Comparison of ENCODE assay signal across 1 cellular context in the genomic region with DNA sequence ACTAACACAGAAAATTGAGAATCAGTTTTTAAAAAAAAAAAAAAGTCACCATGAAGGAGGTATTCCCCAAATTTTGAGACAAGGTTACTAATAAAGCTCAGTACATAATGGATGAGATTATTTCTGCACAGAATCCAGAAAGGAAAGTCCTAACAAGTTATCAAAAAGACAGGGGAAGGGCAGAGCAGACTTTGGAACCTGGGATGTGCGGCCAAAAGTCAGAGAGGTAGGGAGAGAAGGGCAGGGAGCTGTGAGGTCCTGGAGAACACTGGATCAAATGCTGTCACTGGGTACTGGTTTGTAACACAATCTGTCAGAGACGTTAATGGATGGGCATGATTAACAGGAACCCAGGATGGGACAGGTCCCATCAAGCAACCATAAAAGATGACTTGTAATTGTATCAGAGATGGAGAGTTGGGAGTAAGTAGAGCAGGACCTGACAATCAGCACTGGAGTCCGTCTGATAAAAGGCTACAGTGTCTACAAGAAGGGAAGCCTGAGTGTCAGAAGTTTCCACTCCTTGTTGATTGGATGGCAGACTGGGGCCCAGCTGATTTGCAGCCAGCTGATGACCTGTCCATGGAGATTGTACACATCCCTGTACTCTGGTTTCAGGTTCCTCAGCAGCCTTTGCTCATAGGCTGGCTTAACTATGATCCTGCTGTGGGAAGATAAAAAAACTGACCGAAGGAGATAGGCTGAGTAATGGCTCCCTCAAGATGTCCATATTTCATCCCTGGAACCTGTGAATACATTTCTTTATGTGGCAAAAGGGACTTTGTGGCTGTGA.
A peak's percentile ranks its signal among the peaks of the same experiment; 100 is the strongest.
TF ChIP-seq lines count a peak whose summit lies in the region.

No MANE protein-coding gene starts in this region.

TF ChIP-seq in K562, 482 proteins besides CTCF, POLR2A, EP300 and RAD21 (continued from another document and continues in another):
- TF ChIP-seq, protein P1, sequence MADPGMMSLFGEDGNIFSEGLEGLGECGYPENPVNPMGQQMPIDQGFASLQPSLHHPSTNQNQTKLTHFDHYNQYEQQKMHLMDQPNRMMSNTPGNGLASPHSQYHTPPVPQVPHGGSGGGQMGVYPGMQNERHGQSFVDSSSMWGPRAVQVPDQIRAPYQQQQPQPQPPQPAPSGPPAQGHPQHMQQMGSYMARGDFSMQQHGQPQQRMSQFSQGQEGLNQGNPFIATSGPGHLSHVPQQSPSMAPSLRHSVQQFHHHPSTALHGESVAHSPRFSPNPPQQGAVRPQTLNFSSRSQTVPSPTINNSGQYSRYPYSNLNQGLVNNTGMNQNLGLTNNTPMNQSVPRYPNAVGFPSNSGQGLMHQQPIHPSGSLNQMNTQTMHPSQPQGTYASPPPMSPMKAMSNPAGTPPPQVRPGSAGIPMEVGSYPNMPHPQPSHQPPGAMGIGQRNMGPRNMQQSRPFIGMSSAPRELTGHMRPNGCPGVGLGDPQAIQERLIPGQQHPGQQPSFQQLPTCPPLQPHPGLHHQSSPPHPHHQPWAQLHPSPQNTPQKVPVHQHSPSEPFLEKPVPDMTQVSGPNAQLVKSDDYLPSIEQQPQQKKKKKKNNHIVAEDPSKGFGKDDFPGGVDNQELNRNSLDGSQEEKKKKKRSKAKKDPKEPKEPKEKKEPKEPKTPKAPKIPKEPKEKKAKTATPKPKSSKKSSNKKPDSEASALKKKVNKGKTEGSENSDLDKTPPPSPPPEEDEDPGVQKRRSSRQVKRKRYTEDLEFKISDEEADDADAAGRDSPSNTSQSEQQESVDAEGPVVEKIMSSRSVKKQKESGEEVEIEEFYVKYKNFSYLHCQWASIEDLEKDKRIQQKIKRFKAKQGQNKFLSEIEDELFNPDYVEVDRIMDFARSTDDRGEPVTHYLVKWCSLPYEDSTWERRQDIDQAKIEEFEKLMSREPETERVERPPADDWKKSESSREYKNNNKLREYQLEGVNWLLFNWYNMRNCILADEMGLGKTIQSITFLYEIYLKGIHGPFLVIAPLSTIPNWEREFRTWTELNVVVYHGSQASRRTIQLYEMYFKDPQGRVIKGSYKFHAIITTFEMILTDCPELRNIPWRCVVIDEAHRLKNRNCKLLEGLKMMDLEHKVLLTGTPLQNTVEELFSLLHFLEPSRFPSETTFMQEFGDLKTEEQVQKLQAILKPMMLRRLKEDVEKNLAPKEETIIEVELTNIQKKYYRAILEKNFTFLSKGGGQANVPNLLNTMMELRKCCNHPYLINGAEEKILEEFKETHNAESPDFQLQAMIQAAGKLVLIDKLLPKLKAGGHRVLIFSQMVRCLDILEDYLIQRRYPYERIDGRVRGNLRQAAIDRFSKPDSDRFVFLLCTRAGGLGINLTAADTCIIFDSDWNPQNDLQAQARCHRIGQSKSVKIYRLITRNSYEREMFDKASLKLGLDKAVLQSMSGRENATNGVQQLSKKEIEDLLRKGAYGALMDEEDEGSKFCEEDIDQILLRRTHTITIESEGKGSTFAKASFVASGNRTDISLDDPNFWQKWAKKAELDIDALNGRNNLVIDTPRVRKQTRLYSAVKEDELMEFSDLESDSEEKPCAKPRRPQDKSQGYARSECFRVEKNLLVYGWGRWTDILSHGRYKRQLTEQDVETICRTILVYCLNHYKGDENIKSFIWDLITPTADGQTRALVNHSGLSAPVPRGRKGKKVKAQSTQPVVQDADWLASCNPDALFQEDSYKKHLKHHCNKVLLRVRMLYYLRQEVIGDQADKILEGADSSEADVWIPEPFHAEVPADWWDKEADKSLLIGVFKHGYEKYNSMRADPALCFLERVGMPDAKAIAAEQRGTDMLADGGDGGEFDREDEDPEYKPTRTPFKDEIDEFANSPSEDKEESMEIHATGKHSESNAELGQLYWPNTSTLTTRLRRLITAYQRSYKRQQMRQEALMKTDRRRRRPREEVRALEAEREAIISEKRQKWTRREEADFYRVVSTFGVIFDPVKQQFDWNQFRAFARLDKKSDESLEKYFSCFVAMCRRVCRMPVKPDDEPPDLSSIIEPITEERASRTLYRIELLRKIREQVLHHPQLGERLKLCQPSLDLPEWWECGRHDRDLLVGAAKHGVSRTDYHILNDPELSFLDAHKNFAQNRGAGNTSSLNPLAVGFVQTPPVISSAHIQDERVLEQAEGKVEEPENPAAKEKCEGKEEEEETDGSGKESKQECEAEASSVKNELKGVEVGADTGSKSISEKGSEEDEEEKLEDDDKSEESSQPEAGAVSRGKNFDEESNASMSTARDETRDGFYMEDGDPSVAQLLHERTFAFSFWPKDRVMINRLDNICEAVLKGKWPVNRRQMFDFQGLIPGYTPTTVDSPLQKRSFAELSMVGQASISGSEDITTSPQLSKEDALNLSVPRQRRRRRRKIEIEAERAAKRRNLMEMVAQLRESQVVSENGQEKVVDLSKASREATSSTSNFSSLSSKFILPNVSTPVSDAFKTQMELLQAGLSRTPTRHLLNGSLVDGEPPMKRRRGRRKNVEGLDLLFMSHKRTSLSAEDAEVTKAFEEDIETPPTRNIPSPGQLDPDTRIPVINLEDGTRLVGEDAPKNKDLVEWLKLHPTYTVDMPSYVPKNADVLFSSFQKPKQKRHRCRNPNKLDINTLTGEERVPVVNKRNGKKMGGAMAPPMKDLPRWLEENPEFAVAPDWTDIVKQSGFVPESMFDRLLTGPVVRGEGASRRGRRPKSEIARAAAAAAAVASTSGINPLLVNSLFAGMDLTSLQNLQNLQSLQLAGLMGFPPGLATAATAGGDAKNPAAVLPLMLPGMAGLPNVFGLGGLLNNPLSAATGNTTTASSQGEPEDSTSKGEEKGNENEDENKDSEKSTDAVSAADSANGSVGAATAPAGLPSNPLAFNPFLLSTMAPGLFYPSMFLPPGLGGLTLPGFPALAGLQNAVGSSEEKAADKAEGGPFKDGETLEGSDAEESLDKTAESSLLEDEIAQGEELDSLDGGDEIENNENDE (IDR thresholded peaks at IDR 0.05; ENCODE audit: low read depth, low read length), result no peak
- TF ChIP-seq MEF2D (tag; conservative IDR thresholded peaks at IDR 0.05; ENCODE audit: low read depth), result no peak
- peak; percentile 62 to 74; a peak in 2 of 4 replicates for TF ChIP-seq TBL1XR1 (IDR thresholded peaks at IDR 0.05; ENCODE audit: low read length in 2 of 2)
- TF ChIP-seq, protein P2, sequence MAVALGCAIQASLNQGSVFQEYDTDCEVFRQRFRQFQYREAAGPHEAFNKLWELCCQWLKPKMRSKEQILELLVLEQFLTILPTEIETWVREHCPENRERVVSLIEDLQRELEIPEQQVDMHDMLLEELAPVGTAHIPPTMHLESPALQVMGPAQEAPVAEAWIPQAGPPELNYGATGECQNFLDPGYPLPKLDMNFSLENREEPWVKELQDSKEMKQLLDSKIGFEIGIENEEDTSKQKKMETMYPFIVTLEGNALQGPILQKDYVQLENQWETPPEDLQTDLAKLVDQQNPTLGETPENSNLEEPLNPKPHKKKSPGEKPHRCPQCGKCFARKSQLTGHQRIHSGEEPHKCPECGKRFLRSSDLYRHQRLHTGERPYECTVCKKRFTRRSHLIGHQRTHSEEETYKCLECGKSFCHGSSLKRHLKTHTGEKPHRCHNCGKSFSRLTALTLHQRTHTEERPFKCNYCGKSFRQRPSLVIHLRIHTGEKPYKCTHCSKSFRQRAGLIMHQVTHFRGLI (CRISPR knock-in tag; IDR thresholded peaks at IDR 0.05), result no peak
- TF ChIP-seq LCOR (CRISPR knock-in tag; IDR thresholded peaks at IDR 0.05), result peak; percentile 64
- no peak for TF ChIP-seq CBFB (CRISPR knock-in tag; IDR thresholded peaks at IDR 0.05)
- TF ChIP-seq ZC3H11A (IDR thresholded peaks at IDR 0.05; ENCODE audit: low read depth, low read length), result no peak
- TF ChIP-seq GATAD2B (IDR thresholded peaks at IDR 0.05; ENCODE audit: borderline replicate concordance), result 0 out of 2 replicates have a peak, but pooled peaks have one; percentile 27
- TF ChIP-seq NRF1 (conservative IDR thresholded peaks at IDR 0.05 in 1 of 2, IDR thresholded peaks at IDR 0.05 in 1 of 2), result peak; percentile 25 to 38; a peak in 1 of 4 replicates
- 0 out of 2 replicates have a peak, but pooled peaks have one; percentile 23 for TF ChIP-seq ZBTB17 (CRISPR knock-in tag; IDR thresholded peaks at IDR 0.05)
- TF ChIP-seq SMARCA4 (IDR thresholded peaks at IDR 0.05), result peak; percentile 78
- TF ChIP-seq PML (IDR thresholded peaks at IDR 0.05; ENCODE audit: low read length), result peak; percentile 89
- TF ChIP-seq, protein P3, sequence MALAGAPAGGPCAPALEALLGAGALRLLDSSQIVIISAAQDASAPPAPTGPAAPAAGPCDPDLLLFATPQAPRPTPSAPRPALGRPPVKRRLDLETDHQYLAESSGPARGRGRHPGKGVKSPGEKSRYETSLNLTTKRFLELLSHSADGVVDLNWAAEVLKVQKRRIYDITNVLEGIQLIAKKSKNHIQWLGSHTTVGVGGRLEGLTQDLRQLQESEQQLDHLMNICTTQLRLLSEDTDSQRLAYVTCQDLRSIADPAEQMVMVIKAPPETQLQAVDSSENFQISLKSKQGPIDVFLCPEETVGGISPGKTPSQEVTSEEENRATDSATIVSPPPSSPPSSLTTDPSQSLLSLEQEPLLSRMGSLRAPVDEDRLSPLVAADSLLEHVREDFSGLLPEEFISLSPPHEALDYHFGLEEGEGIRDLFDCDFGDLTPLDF (CRISPR knock-in tag; IDR thresholded peaks at IDR 0.05), result 0 out of 2 replicates have a peak, but pooled peaks have one; percentile 54
- no peak for TF ChIP-seq BMI1 (IDR thresholded peaks at IDR 0.05; ENCODE audit: low read length)
- TF ChIP-seq, protein P4, sequence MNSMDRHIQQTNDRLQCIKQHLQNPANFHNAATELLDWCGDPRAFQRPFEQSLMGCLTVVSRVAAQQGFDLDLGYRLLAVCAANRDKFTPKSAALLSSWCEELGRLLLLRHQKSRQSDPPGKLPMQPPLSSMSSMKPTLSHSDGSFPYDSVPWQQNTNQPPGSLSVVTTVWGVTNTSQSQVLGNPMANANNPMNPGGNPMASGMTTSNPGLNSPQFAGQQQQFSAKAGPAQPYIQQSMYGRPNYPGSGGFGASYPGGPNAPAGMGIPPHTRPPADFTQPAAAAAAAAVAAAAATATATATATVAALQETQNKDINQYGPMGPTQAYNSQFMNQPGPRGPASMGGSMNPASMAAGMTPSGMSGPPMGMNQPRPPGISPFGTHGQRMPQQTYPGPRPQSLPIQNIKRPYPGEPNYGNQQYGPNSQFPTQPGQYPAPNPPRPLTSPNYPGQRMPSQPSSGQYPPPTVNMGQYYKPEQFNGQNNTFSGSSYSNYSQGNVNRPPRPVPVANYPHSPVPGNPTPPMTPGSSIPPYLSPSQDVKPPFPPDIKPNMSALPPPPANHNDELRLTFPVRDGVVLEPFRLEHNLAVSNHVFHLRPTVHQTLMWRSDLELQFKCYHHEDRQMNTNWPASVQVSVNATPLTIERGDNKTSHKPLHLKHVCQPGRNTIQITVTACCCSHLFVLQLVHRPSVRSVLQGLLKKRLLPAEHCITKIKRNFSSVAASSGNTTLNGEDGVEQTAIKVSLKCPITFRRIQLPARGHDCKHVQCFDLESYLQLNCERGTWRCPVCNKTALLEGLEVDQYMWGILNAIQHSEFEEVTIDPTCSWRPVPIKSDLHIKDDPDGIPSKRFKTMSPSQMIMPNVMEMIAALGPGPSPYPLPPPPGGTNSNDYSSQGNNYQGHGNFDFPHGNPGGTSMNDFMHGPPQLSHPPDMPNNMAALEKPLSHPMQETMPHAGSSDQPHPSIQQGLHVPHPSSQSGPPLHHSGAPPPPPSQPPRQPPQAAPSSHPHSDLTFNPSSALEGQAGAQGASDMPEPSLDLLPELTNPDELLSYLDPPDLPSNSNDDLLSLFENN (IDR thresholded peaks at IDR 0.05; ENCODE audit: low read depth in 2 of 2, low read length in 2 of 2), result peak in 1 of 2 experiments; percentile 71; a peak in 2 of 4 replicates
- peak; percentile 47; the same call in 1 of the 2 replicates for TF ChIP-seq BHLHE40 (IDR thresholded peaks at IDR 0.05; ENCODE audit: low read length)
- TF ChIP-seq, protein P5, sequence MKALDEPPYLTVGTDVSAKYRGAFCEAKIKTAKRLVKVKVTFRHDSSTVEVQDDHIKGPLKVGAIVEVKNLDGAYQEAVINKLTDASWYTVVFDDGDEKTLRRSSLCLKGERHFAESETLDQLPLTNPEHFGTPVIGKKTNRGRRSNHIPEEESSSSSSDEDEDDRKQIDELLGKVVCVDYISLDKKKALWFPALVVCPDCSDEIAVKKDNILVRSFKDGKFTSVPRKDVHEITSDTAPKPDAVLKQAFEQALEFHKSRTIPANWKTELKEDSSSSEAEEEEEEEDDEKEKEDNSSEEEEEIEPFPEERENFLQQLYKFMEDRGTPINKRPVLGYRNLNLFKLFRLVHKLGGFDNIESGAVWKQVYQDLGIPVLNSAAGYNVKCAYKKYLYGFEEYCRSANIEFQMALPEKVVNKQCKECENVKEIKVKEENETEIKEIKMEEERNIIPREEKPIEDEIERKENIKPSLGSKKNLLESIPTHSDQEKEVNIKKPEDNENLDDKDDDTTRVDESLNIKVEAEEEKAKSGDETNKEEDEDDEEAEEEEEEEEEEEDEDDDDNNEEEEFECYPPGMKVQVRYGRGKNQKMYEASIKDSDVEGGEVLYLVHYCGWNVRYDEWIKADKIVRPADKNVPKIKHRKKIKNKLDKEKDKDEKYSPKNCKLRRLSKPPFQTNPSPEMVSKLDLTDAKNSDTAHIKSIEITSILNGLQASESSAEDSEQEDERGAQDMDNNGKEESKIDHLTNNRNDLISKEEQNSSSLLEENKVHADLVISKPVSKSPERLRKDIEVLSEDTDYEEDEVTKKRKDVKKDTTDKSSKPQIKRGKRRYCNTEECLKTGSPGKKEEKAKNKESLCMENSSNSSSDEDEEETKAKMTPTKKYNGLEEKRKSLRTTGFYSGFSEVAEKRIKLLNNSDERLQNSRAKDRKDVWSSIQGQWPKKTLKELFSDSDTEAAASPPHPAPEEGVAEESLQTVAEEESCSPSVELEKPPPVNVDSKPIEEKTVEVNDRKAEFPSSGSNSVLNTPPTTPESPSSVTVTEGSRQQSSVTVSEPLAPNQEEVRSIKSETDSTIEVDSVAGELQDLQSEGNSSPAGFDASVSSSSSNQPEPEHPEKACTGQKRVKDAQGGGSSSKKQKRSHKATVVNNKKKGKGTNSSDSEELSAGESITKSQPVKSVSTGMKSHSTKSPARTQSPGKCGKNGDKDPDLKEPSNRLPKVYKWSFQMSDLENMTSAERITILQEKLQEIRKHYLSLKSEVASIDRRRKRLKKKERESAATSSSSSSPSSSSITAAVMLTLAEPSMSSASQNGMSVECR (CRISPR knock-in tag; IDR thresholded peaks at IDR 0.05), result peak; percentile 75; the same call in 1 of the 2 replicates
- no peak for TF ChIP-seq EWSR1 (IDR thresholded peaks at IDR 0.05; ENCODE audit: borderline replicate concordance, low read depth, partially characterized antibody)
- TF ChIP-seq, protein P6, sequence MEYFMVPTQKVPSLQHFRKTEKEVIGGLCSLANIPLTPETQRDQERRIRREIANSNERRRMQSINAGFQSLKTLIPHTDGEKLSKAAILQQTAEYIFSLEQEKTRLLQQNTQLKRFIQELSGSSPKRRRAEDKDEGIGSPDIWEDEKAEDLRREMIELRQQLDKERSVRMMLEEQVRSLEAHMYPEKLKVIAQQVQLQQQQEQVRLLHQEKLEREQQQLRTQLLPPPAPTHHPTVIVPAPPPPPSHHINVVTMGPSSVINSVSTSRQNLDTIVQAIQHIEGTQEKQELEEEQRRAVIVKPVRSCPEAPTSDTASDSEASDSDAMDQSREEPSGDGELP (CRISPR knock-in tag; IDR thresholded peaks at IDR 0.05; ENCODE audit: borderline replicate concordance), result peak; percentile 100
- peak; percentile 17 for TF ChIP-seq NEUROD1 (IDR thresholded peaks at IDR 0.05; ENCODE audit: borderline replicate concordance, low read depth, low read length, partially characterized antibody)
- peak; percentile 85 for TF ChIP-seq MEIS2 (IDR thresholded peaks at IDR 0.05; ENCODE audit: partially characterized antibody)
- TF ChIP-seq KDM1A (IDR thresholded peaks at IDR 0.05), result peak; percentile 92 to 95
- TF ChIP-seq NCOR1 (IDR thresholded peaks at IDR 0.05), result peak; percentile 94
- peak; percentile 87 for TF ChIP-seq GATA2 (CRISPR knock-in tag; IDR thresholded peaks at IDR 0.05)
- TF ChIP-seq ETV5 (CRISPR knock-in tag; IDR thresholded peaks at IDR 0.05; ENCODE audit: low read depth), result no peak
